ENCODE assay signal across 27 cellular contexts in genomic region chr3:12100784-12101183, GRCh38.
"Had no signal": no experiment of that assay in that cellular context is flagged by ENCODE, and none has a peak within 500 bp of the region (broad histone marks: within the 10 kb centered on the region; RNA-seq: fewer than 3 reads in every experiment).

No MANE protein-coding gene starts in this region.

- H3K9me3 ChIP-seq: stomach, suprapubic skin, testis, thoracic aorta, thyroid gland, tibial artery, upper lobe of left lung, upper lobe of right lung, uterus, vagina had no signal

- H3K27ac Mint-ChIP-seq: stimulated activated effector memory CD8-positive, alpha-beta T cell treated with anti-CD3 and anti-CD28 coated beads, Interleukin-12 subunit alpha, Interleukin-12 subunit beta, amount 100 ng/mL, for 72 hours; stimulated activated memory B cell treated with anti-CD40 and anti-IgM and Interleukin-4, amounts not matched to agents 10 μg/mL and 1 μg/mL and 100 μg/mL, for 72 hours; stimulated activated naive B cell treated with anti-CD40 and anti-IgM and Interleukin-4, amounts not matched to agents 10 μg/mL and 1 μg/mL and 100 μg/mL, for 72 hours; stimulated activated naive CD8-positive, alpha-beta T cell treated with anti-CD3 and anti-CD28 coated beads, Interleukin-15, amount 100 ng/mL, for 72 hours; stimulated activated naive CD8-positive, alpha-beta T cell treated with anti-CD3 and anti-CD28 coated beads, Interleukin-15, Interleukin-2, amounts not matched to agents 100 ng/mL and 50 ng/mL, for 24 hours; type B pancreatic cell had no signal

- DNase-seq: stimulated activated CD4-positive, alpha-beta T cell treated with anti-CD3 and anti-CD28 coated beads, Interleukin-2, amount 100 ng/mL, for 48 hours; stimulated activated CD4-positive, alpha-beta T cell treated with anti-CD3 and anti-CD28 coated beads, Interleukin-4, amount 100 ng/mL, for 1 hour; stimulated activated CD4-positive, alpha-beta T cell treated with anti-CD3 and anti-CD28 coated beads, Interleukin-4, amount 100 ng/mL, for 24 hours; stimulated activated CD4-positive, alpha-beta T cell treated with anti-CD3 and anti-CD28 coated beads, Interleukin-4, amount 100 ng/mL, for 4 hours; stimulated activated CD8-positive, alpha-beta memory T cell treated with anti-CD3 and anti-CD28 coated beads, Interleukin-4, amount 100 ng/mL, for 48 hours; stimulated activated naive B cell treated with anti-CD40 and anti-IgM and Interleukin-4, amounts not matched to agents 10 μg/mL and 1 μg/mL and 100 μg/mL, for 72 hours; stimulated activated naive CD4-positive, alpha-beta T cell; stimulated activated naive CD4-positive, alpha-beta T cell treated with Interleukin-2 at 50 U/mL for 16 hours; stimulated activated naive CD8-positive, alpha-beta T cell treated with anti-CD3 and anti-CD28 coated beads, Interleukin-15, amount 100 ng/mL, for 72 hours; stimulated activated naive CD8-positive, alpha-beta T cell treated with anti-CD3 and anti-CD28 coated beads, Interleukin-15, Interleukin-2, amounts not matched to agents 100 U/mL and 50 U/mL, for 24 hours; stomach; substantia nigra; testis; thyroid gland; tibial artery; transverse colon; upper lobe of left lung; upper lobe of right lung; uterus had no signal

- ATAC-seq: stimulated activated effector memory CD8-positive, alpha-beta T cell treated with anti-CD3 and anti-CD28 coated beads, Interleukin-12 subunit alpha, Interleukin-12 subunit beta, amount 100 ng/mL, for 72 hours; stimulated activated memory B cell treated with anti-CD40 and anti-IgM and Interleukin-4, amounts not matched to agents 10 μg/mL and 1 μg/mL and 100 μg/mL, for 72 hours; stimulated activated naive B cell treated with anti-CD40 and anti-IgM and Interleukin-4, amounts not matched to agents 10 μg/mL and 1 μg/mL and 100 μg/mL, for 72 hours; stimulated activated naive CD8-positive, alpha-beta T cell treated with anti-CD3 and anti-CD28 coated beads, Interleukin-15, amount 100 ng/mL, for 72 hours; stimulated activated naive CD8-positive, alpha-beta T cell treated with anti-CD3 and anti-CD28 coated beads, Interleukin-15, Interleukin-2, amounts not matched to agents 100 U/mL and 50 U/mL, for 24 hours; upper lobe of right lung had no signal

- H3K4me1 Mint-ChIP-seq: stimulated activated effector memory CD8-positive, alpha-beta T cell treated with anti-CD3 and anti-CD28 coated beads, Interleukin-12 subunit alpha, Interleukin-12 subunit beta, amount 100 ng/mL, for 72 hours; stimulated activated memory B cell treated with anti-CD40 and anti-IgM and Interleukin-4, amounts not matched to agents 10 μg/mL and 1 μg/mL and 100 μg/mL, for 72 hours; stimulated activated naive B cell treated with anti-CD40 and anti-IgM and Interleukin-4, amounts not matched to agents 10 μg/mL and 1 μg/mL and 100 μg/mL, for 72 hours; stimulated activated naive CD8-positive, alpha-beta T cell treated with anti-CD3 and anti-CD28 coated beads, Interleukin-15, amount 100 ng/mL, for 72 hours had no signal

- H3K4me1 ChIP-seq: stomach, suprapubic skin, testis, thyroid gland, tibial artery, tibial nerve, transverse colon, upper lobe of left lung, upper lobe of right lung, uterus, vagina had no signal

- H3K4me3 Mint-ChIP-seq: stimulated activated effector memory CD8-positive, alpha-beta T cell treated with anti-CD3 and anti-CD28 coated beads, Interleukin-12 subunit alpha, Interleukin-12 subunit beta, amount 100 ng/mL, for 72 hours; stimulated activated memory B cell treated with anti-CD40 and anti-IgM and Interleukin-4, amounts not matched to agents 10 μg/mL and 1 μg/mL and 100 μg/mL, for 72 hours; stimulated activated naive B cell treated with anti-CD40 and anti-IgM and Interleukin-4, amounts not matched to agents 10 μg/mL and 1 μg/mL and 100 μg/mL, for 72 hours; stimulated activated naive CD8-positive, alpha-beta T cell treated with anti-CD3 and anti-CD28 coated beads, Interleukin-15, amount 100 ng/mL, for 72 hours; stimulated activated naive CD8-positive, alpha-beta T cell treated with anti-CD3 and anti-CD28 coated beads, Interleukin-15, Interleukin-2, amounts not matched to agents 100 ng/mL and 50 ng/mL, for 24 hours; type B pancreatic cell had no signal

- H3K4me3 ChIP-seq: stomach, suprapubic skin, testis, thoracic aorta, thyroid gland, tibial artery, tibial nerve, transverse colon, upper lobe of left lung, upper lobe of right lung, uterus, vagina had no signal

- H3K36me3 ChIP-seq: stomach, suprapubic skin, thoracic aorta, thyroid gland, tibial artery, tibial nerve, transverse colon, upper lobe of left lung, upper lobe of right lung, uterus, vagina had no signal

- H3K27ac ChIP-seq: stomach, suprapubic skin, testis, thoracic aorta, thyroid gland, tibial artery, tibial nerve, transverse colon, upper lobe of left lung, upper lobe of right lung, uterus, vagina had no signal

- H3K36me3 Mint-ChIP-seq: stimulated activated effector memory CD8-positive, alpha-beta T cell treated with anti-CD3 and anti-CD28 coated beads, Interleukin-12 subunit alpha, Interleukin-12 subunit beta, amount 100 ng/mL, for 72 hours; stimulated activated memory B cell treated with anti-CD40 and anti-IgM and Interleukin-4, amounts not matched to agents 10 μg/mL and 1 μg/mL and 100 μg/mL, for 72 hours; type B pancreatic cell had no signal
